Comparison of ENCODE assay signal across 26 cellular contexts in the genomic region with DNA sequence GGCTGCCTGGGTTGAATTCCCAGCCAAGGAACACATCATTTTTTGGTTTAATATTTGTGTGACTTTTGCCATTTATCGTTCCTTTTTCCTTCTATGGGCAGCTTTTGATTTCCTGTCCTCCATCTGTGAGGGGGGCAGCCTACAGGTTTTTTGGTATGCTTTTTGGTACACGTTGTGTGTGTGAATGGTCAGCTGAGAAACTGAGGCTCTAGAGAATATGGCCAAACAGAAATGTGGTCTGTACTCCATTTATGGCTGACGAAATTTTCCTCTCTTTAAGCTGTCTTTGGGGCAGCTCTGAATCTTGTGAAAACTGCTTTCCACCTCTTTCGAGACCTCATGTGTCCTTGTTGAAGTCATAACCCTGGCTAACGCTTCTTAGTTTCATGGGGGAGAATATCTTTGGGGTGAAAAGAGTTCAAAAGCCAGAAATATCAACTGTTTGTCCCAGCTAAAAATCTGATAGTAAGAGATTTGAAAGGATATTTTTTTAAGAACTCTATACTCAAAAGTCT.
"Had no signal": no experiment of that assay in that cellular context is flagged by ENCODE, and none has a peak within 500 bp of the region (broad histone marks: within the 10 kb centered on the region; RNA-seq: fewer than 3 reads in every experiment).

No MANE protein-coding gene starts in this region.

- H3K9ac ChIP-seq: SK-N-SH had no signal

- H3K36me3 ChIP-seq: breast epithelium had no signal

- ATAC-seq: activated CD8-positive, alpha-beta T cell treated with anti-CD3 and anti-CD28 coated beads, Interleukin-2, amount 10 ng/mL, durations not matched to agents 7 days and 5 days; Panc1; Right ventricle myocardium inferior had no signal

- H3K9me3 Mint-ChIP-seq: activated naive CD4-positive, alpha-beta T cell treated with anti-CD3 and anti-CD28 coated beads, Interleukin-2, amount 50 U/mL, for 24 hours had no signal

- H3K4me3 ChIP-seq: breast epithelium had no signal

- DNase-seq: activated CD4-positive, alpha-beta T cell treated with anti-CD3 and anti-CD28 coated beads for 48 hours; activated CD4-positive, alpha-beta T cell treated with anti-CD3 and anti-CD28 coated beads, Interleukin-2, amount 50 U/mL, for 4 hours; activated CD8-positive, alpha-beta memory T cell treated with anti-CD3 and anti-CD28 coated beads, Interleukin-2, amount 50 U/mL, for 48 hours; activated CD8-positive, alpha-beta T cell treated with anti-CD3 and anti-CD28 coated beads, Interleukin-2, amount 10 ng/mL, durations not matched to agents 7 days and 5 days; activated effector memory CD4-positive, alpha-beta T cell treated with Interleukin-2 at 50 U/mL for 16 hours; activated naive CD4-positive, alpha-beta T cell; activated T-cell treated with anti-CD3 and anti-CD28 coated beads, Interleukin-2, amount 50 U/mL, for 1 hour; aorta; caudate nucleus; Kasumi-1; KBM-7; NCI-H1105 treated with DMSO at 0.1 percent for 48 hours; NCI-H1436 treated with DMSO at 0.1 percent for 48 hours; NCI-H187 treated with DMSO at 0.1 percent for 48 hours; NCI-H2081 treated with DMSO at 0.1 percent for 48 hours; NCI-H446; NCI-H526; NCI-H774; RPMI8226; SK-N-SH; T-helper 1 cell; WERI-Rb-1 had no signal

- H3K9me3 ChIP-seq: breast epithelium, SK-N-SH had no signal

- H3K27me3 ChIP-seq: breast epithelium had no signal

- H3K27me3 Mint-ChIP-seq: activated naive CD4-positive, alpha-beta T cell treated with anti-CD3 and anti-CD28 coated beads, Interleukin-2, amount 50 U/mL, for 24 hours had no signal

- H3K27ac Mint-ChIP-seq: activated CD8-positive, alpha-beta T cell treated with anti-CD3 and anti-CD28 coated beads, Interleukin-2, amount 10 ng/mL, durations not matched to agents 7 days and 5 days; activated naive CD4-positive, alpha-beta T cell treated with anti-CD3 and anti-CD28 coated beads, Interleukin-2, amount 50 U/mL, for 24 hours had no signal

- H3K27ac ChIP-seq: breast epithelium, WERI-Rb-1 had no signal

- H3K9me2 ChIP-seq: SK-N-SH had no signal

- H3K4me2 ChIP-seq: SK-N-SH had no signal

- H3K4me1 ChIP-seq: breast epithelium had no signal

- H3K4me3 Mint-ChIP-seq: activated CD8-positive, alpha-beta T cell treated with anti-CD3 and anti-CD28 coated beads, Interleukin-2, amount 10 ng/mL, durations not matched to agents 7 days and 5 days; activated naive CD4-positive, alpha-beta T cell treated with anti-CD3 and anti-CD28 coated beads, Interleukin-2, amount 50 U/mL, for 24 hours had no signal
